Comparison of ENCODE assay signal across 3 cellular contexts in the genomic region with DNA sequence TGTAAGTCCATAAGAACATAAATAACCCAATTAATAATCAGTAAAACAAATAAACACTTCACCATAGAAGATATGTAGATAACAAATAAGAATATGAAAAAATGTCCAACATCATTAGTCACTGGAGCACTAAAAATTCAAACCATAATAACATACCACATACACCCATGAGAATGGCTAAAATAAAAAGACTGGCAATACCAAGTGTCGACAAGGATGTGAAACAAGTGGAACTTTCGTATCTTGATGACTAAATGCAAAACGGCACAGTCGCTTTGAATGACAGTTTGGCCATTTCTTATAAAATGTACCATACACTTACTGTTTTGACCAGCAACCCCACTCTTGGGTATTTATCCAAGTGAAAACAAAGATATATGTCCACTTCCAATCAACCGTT.
TF ChIP-seq lines count a peak whose summit lies in the region.

No MANE protein-coding gene starts in this region.

TF ChIP-seq in A549, 52 proteins besides CTCF, POLR2A, EP300 and RAD21:
- TF ChIP-seq ZFP36 (IDR thresholded peaks at IDR 0.05; ENCODE audit: borderline replicate concordance, partially characterized antibody) (peak; percentile 66), KDM1A (IDR thresholded peaks at IDR 0.05; ENCODE audit: low read depth) (no peak)

TF ChIP-seq in K562, 482 proteins besides CTCF, POLR2A, EP300 and RAD21:
- TF ChIP-seq RBM25 (IDR thresholded peaks at IDR 0.05; ENCODE audit: low read depth, low read length, severe bottlenecking) (peak; percentile 46), XRCC3 (IDR thresholded peaks at IDR 0.05) (no peak), GABPB2 (CRISPR knock-in tag; conservative IDR thresholded peaks at IDR 0.05) (no peak), TCF3 (CRISPR knock-in tag; IDR thresholded peaks at IDR 0.05) (no peak)
TF ChIP-seq in K562: peak in this region for 1.

TF ChIP-seq in WTC11, 78 proteins besides CTCF, POLR2A, EP300 and RAD21:
- TF ChIP-seq, protein P1, sequence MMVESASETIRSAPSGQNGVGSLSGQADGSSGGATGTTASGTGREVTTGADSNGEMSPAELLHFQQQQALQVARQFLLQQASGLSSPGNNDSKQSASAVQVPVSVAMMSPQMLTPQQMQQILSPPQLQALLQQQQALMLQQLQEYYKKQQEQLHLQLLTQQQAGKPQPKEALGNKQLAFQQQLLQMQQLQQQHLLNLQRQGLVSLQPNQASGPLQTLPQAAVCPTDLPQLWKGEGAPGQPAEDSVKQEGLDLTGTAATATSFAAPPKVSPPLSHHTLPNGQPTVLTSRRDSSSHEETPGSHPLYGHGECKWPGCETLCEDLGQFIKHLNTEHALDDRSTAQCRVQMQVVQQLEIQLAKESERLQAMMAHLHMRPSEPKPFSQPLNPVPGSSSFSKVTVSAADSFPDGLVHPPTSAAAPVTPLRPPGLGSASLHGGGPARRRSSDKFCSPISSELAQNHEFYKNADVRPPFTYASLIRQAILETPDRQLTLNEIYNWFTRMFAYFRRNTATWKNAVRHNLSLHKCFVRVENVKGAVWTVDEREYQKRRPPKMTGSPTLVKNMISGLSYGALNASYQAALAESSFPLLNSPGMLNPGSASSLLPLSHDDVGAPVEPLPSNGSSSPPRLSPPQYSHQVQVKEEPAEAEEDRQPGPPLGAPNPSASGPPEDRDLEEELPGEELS (CRISPR knock-in tag; IDR thresholded peaks at IDR 0.05) = no peak
- TF ChIP-seq, protein P2, sequence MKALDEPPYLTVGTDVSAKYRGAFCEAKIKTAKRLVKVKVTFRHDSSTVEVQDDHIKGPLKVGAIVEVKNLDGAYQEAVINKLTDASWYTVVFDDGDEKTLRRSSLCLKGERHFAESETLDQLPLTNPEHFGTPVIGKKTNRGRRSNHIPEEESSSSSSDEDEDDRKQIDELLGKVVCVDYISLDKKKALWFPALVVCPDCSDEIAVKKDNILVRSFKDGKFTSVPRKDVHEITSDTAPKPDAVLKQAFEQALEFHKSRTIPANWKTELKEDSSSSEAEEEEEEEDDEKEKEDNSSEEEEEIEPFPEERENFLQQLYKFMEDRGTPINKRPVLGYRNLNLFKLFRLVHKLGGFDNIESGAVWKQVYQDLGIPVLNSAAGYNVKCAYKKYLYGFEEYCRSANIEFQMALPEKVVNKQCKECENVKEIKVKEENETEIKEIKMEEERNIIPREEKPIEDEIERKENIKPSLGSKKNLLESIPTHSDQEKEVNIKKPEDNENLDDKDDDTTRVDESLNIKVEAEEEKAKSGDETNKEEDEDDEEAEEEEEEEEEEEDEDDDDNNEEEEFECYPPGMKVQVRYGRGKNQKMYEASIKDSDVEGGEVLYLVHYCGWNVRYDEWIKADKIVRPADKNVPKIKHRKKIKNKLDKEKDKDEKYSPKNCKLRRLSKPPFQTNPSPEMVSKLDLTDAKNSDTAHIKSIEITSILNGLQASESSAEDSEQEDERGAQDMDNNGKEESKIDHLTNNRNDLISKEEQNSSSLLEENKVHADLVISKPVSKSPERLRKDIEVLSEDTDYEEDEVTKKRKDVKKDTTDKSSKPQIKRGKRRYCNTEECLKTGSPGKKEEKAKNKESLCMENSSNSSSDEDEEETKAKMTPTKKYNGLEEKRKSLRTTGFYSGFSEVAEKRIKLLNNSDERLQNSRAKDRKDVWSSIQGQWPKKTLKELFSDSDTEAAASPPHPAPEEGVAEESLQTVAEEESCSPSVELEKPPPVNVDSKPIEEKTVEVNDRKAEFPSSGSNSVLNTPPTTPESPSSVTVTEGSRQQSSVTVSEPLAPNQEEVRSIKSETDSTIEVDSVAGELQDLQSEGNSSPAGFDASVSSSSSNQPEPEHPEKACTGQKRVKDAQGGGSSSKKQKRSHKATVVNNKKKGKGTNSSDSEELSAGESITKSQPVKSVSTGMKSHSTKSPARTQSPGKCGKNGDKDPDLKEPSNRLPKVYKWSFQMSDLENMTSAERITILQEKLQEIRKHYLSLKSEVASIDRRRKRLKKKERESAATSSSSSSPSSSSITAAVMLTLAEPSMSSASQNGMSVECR (CRISPR knock-in tag; IDR thresholded peaks at IDR 0.05; ENCODE audit: borderline replicate concordance) = no peak
- TF ChIP-seq CREM (CRISPR knock-in tag; IDR thresholded peaks at IDR 0.05) (no peak), FOXJ3 (CRISPR knock-in tag; IDR thresholded peaks at IDR 0.05; ENCODE audit: borderline replicate concordance) (no peak), ZNF232 (CRISPR knock-in tag; IDR thresholded peaks at IDR 0.05) (no peak), RELA (CRISPR knock-in tag; IDR thresholded peaks at IDR 0.05; ENCODE audit: borderline replicate concordance) (no peak)
